In genomic region chr12:17169726-17170471, GRCh38 we compare ENCODE assay signal across 16 cellular contexts.
"Had no signal": no experiment of that assay in that cellular context is flagged by ENCODE, and none has a peak within 500 bp of the region (broad histone marks: within the 10 kb centered on the region; RNA-seq: fewer than 3 reads in every experiment).

No MANE protein-coding gene starts in this region.

- ATAC-seq: activated CD8-positive, alpha-beta T cell treated with anti-CD3 and anti-CD28 coated beads, Interleukin-2, amount 10 ng/mL, durations not matched to agents 7 days and 5 days; activated T-cell treated with anti-CD3 and anti-CD28 coated beads, Interleukin-2, amount 50 U/mL, for 4 hours; esophagus mucosa; gastroesophageal sphincter; heart left ventricle; stimulated activated naive CD8-positive, alpha-beta T cell treated with anti-CD3 and anti-CD28 coated beads, Interleukin-15, Interleukin-2, amounts not matched to agents 100 U/mL and 50 U/mL, for 24 hours had no signal

- H3K4me3 ChIP-seq: colonic mucosa, gastroesophageal sphincter, heart left ventricle, left ventricle myocardium inferior, tibial nerve had no signal

- H3K36me3 ChIP-seq: colonic mucosa, gastroesophageal sphincter, heart left ventricle, left ventricle myocardium inferior, tibial nerve had no signal

- H3K9me3 ChIP-seq: colonic mucosa, gastroesophageal sphincter had no signal

- DNase-seq: activated B cell treated with CpG ODN at 0.5 μM for 24 hours; activated CD4-positive, alpha-beta T cell treated with anti-CD3 and anti-CD28 coated beads, Interleukin-2, amount 10 ng/mL, durations not matched to agents 24 days and 14 days; activated CD8-positive, alpha-beta T cell treated with anti-CD3 and anti-CD28 coated beads, Interleukin-2, amount 10 ng/mL, durations not matched to agents 7 days and 5 days; activated naive CD4-positive, alpha-beta T cell treated with anti-CD3 and anti-CD28 coated beads, Interleukin-2, amount 10 ng/mL, durations not matched to agents 7 days and 5 days; activated T-cell treated with anti-CD3 and anti-CD28 coated beads, Interleukin-2, amount 50 U/mL, for 4 hours; aorta; colonic mucosa; effector CD8-positive, alpha-beta T cell; heart left ventricle; left ventricle myocardium inferior; mammary epithelial cell; midbrain; stimulated activated naive CD8-positive, alpha-beta T cell treated with anti-CD3 and anti-CD28 coated beads, Interleukin-15, Interleukin-2, amounts not matched to agents 100 U/mL and 50 U/mL, for 24 hours had no signal

- H3K4me1 ChIP-seq: colonic mucosa, gastroesophageal sphincter, heart left ventricle, left ventricle myocardium inferior, tibial nerve had no signal

- H3K27ac ChIP-seq: colonic mucosa, gastroesophageal sphincter, heart left ventricle, left ventricle myocardium inferior, tibial nerve had no signal

- H3K27me3 ChIP-seq: colonic mucosa, gastroesophageal sphincter, heart left ventricle, tibial nerve had no signal
